15 cellular contexts compared by ENCODE assay signal in the genomic region with DNA sequence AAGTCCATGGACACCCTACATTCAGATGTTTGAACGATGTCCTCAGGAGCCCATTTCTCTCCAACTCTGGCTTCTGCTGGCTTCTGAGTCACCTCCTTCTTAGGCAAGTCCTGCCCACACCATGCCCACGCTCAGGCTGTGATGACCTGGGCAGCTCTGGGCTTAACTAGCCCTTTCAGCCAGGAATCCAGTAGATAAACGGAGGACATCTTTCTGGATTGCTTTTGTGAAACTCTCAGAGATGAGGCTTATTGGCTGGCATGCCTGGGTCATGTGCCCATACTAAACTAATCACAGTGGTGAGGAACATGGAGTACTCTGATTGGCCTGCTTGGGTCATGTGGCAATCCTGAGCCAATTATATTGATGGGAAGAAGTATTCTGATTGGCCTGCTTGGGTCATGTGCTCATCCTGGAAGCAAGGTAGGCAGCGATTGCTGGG. TPM values are rescaled to one million over a fixed set of nuclear protein-coding genes. Genes with fewer than 3 reads are reported as not detected.
A peak's percentile ranks its signal among the peaks of the same experiment; 100 is the strongest.
DNase-seq lines count a peak whose midpoint lies in the region; ATAC-seq and TF ChIP-seq lines count a peak whose summit lies in the region.
"Had no signal": no experiment of that assay in that cellular context is flagged by ENCODE, and none has a peak within 500 bp of the region (broad histone marks: within the 10 kb centered on the region; RNA-seq: fewer than 3 reads in every experiment).

No MANE protein-coding gene starts in this region.

- no peaks in the 10 kb centered on the region; the same call in 1 of the 2 replicates for H3K36me3 ChIP-seq in Karpas-422 (ENCODE audit: insufficient read depth, low read length)
- no peaks in the 10 kb centered on the region for H3K36me3 ChIP-seq in adipocyte (ENCODE audit: control insufficient read depth, insufficient read depth, low read length, severe bottlenecking)
- no peaks in the 10 kb centered on the region for H3K36me3 ChIP-seq in osteoblast (ENCODE audit: insufficient read depth, low read length)
- H3K36me3 ChIP-seq in adrenal gland (replicated peaks in 1 of 2) = no peaks in the 10 kb centered on the region

- TF ChIP-seq CTCF in osteoblast (IDR thresholded peaks at IDR 0.05; ENCODE audit: extremely low read depth, low read depth, low read length) (no peak), adrenal gland (IDR thresholded peaks at IDR 0.05) (no peak)

- no peak overlapping the region for H3K27ac ChIP-seq in Karpas-422 (ENCODE audit: low read length)
- peak overlapping the region; percentile 62 for H3K27ac ChIP-seq in osteoblast (ENCODE audit: low read depth, low read length)
- H3K27ac ChIP-seq in adrenal gland = no peak overlapping the region

- peak; percentile 61 for DNase-seq in NCI-H2171 treated with DMSO at 0.1 percent for 48 hours (lab: John Stamatoyannopoulos, UW)
- DNase-seq in NCI-H2171 (lab: John Stamatoyannopoulos, UW) = no peak
- DNase-seq in Karpas-422 = peak; percentile 72
- peak; percentile 32 for DNase-seq in adipocyte (ENCODE audit: low read depth)
- DNase-seq in osteoblast (ENCODE audit: insufficient read length, low spot score, missing footprints) = peak; percentile 88
- DNase-seq in adrenal gland = no peak
- DNase-seq: activated naive CD4-positive, alpha-beta T cell treated with anti-CD3 and anti-CD28 coated beads, Interleukin-2, amount 10 ng/mL, durations not matched to agents 7 days and 5 days; dermis blood vessel endothelial cell; NCI-H526; stimulated activated CD4-positive, alpha-beta T cell treated with anti-CD3 and anti-CD28 coated beads, Interleukin-2, amount 100 ng/mL, for 48 hours; stimulated activated naive CD8-positive, alpha-beta T cell treated with anti-CD3 and anti-CD28 coated beads, Interleukin-15, amount 100 ng/mL, for 72 hours; SW 1271 had no signal

- intact Hi-C loops in adrenal gland (cut with DNase I) = no loop called here

- 84 to 95% (median 90%) methylated on average over 3 to 4 of the region's 4 CpGs for WGBS in adrenal gland, 4 donors

- H3K4me1 ChIP-seq in Karpas-422 (ENCODE audit: low read length) (no peaks in the 10 kb centered on the region), adipocyte (ENCODE audit: control insufficient read depth, insufficient read depth, low read length) (peaks cover 22% of the 10 kb centered on the region), osteoblast (ENCODE audit: insufficient read depth, low read length) (peaks cover 35% of the 10 kb centered on the region), adrenal gland (replicated peaks in 1 of 2) (no peaks in the 10 kb centered on the region)

- H3K27me3 ChIP-seq in Karpas-422 (ENCODE audit: low read length) (no peaks in the 10 kb centered on the region), adipocyte (replicated peaks; ENCODE audit: control insufficient read depth, insufficient read depth, low read length) (peaks cover 10% of the 10 kb centered on the region), osteoblast (ENCODE audit: insufficient read depth, low read length) (no peaks in the 10 kb centered on the region), adrenal gland (no peaks in the 10 kb centered on the region)

- H3K4me3 ChIP-seq in Karpas-422 (ENCODE audit: low read length) = no peak overlapping the region
- no peak overlapping the region for H3K4me3 ChIP-seq in adipocyte (ENCODE audit: low read length)
- H3K4me3 ChIP-seq in osteoblast (ENCODE audit: insufficient read depth, low read length) = peak overlapping the region; percentile 1
- no peak overlapping the region for H3K4me3 ChIP-seq in adrenal gland

- H3K79me2 ChIP-seq in Karpas-422 (ENCODE audit: low read length) = no peaks in the 10 kb centered on the region
- H3K79me2 ChIP-seq in osteoblast (ENCODE audit: insufficient read depth, low read length) = no peaks in the 10 kb centered on the region

- H3K4me2 ChIP-seq in Karpas-422 (ENCODE audit: low read depth, low read length, poor library complexity, severe bottlenecking) (no peak overlapping the region), osteoblast (ENCODE audit: insufficient read depth, low read length) (peak overlapping the region; percentile 11)

- H3K9me3 ChIP-seq in Karpas-422 (ENCODE audit: low read length) (peaks cover 4% of the 10 kb centered on the region; the same call in 1 of the 2 replicates), adipocyte (ENCODE audit: control insufficient read depth, low read length) (no peaks in the 10 kb centered on the region), osteoblast (ENCODE audit: low read depth, low read length) (no peaks in the 10 kb centered on the region), adrenal gland (replicated peaks in 1 of 3) (no peaks in the 10 kb centered on the region)

- no peak for TF ChIP-seq POLR2A in adrenal gland (IDR thresholded peaks at IDR 0.05)

- H4K20me1 ChIP-seq in Karpas-422 (ENCODE audit: insufficient read depth, low read depth, low read length) (no peaks in the 10 kb centered on the region), osteoblast (ENCODE audit: insufficient read depth, low read length) (no peaks in the 10 kb centered on the region)

- no peak overlapping the region for H3K9ac ChIP-seq in Karpas-422 (ENCODE audit: low read length)
- no peak overlapping the region for H3K9ac ChIP-seq in adipocyte (ENCODE audit: low read length)

- ATAC-seq in HG02973 (IDR thresholded peaks at IDR 0.05; ENCODE audit: unreplicated experiment) (no peak), HG03135 (IDR thresholded peaks at IDR 0.05; ENCODE audit: unreplicated experiment) (no peak)
- ATAC-seq: stimulated activated naive CD8-positive, alpha-beta T cell treated with anti-CD3 and anti-CD28 coated beads, Interleukin-15, amount 100 ng/mL, for 72 hours had no signal

- H2AFZ ChIP-seq in Karpas-422 (ENCODE audit: low read length) (0 out of 2 replicates have a peak overlapping the region, but pooled peaks have one; percentile 71), osteoblast (ENCODE audit: low read length) (peak overlapping the region; percentile 52)

- H3K9me2 ChIP-seq in Karpas-422 (replicated peaks; ENCODE audit: insufficient read depth, low read length) = no peaks in the 10 kb centered on the region

RNA-seq across cellular contexts. Expression of gene TNFRSF8, which starts 32.7 kb away (rescaled TPM):
- total RNA-seq in Karpas-422 (2014; rRNA removed; shearing (Covaris generic); ENCODE audit: low replicate concordance) = not detected in 2 replicates
- total RNA-seq in osteoblast (under 0.01 and 0.29 TPM in 2 replicates), adrenal gland (under 1 TPM; 0.28 to 0.61 (median 0.44) TPM)
- polyA plus RNA-seq in adrenal gland = under 1 TPM in 2 of 3 donors, not detected in 1; 0.40 to 0.54 TPM
- total RNA-seq: G401 had no signal

Comparison
In these comparisons a context has a peak if more than half of its experiments do, and no peak if none do; other contexts are left out.
1. DNase-seq: peak in NCI-H2171 treated with DMSO at 0.1 percent for 48 hours (single experiment), Karpas-422 (single experiment), adipocyte (single experiment) and osteoblast (single experiment); none in NCI-H2171 (single experiment) and adrenal gland (0 of 7).